Comparison of ENCODE assay signal across 9 cellular contexts in genomic region chr1:16673976-16674375, GRCh38. TPM values are rescaled to one million over a fixed set of nuclear protein-coding genes. Genes with fewer than 3 reads are reported as not detected.
"Had no signal": no experiment of that assay in that cellular context is flagged by ENCODE, and none has a peak within 500 bp of the region (broad histone marks: within the 10 kb centered on the region; RNA-seq: fewer than 3 reads in every experiment).

No MANE protein-coding gene starts in this region.

RNA-seq across cellular contexts. Expression of gene RNU1-3, which starts 7.2 kb away (rescaled TPM):
- polyA plus RNA-seq: naive thymus-derived CD4-positive, alpha-beta T cell; neural cell; pancreas; psoas muscle; right cardiac atrium; sigmoid colon; spleen; thymus; urinary bladder had no signal
